Comparison of ENCODE assay signal across 1 cellular context in genomic region chr10:5692476-5693358, GRCh38.
TF ChIP-seq lines count a peak whose summit lies in the region.

No MANE protein-coding gene starts in this region.

TF ChIP-seq in K562, 482 proteins besides CTCF, POLR2A, EP300 and RAD21 (continued from another document):
- TF ChIP-seq CHD7 (IDR thresholded peaks at IDR 0.05; ENCODE audit: low read depth, low read length) (no peak), MYC (IDR thresholded peaks at IDR 0.05; ENCODE audit: low read depth, low read length) (peak; percentile 91), MYC (CRISPR knock-in tag; IDR thresholded peaks at IDR 0.05; ENCODE audit: borderline replicate concordance, low read depth) (peak; percentile 23; the same call in 1 of the 2 replicates), REST (CRISPR knock-in tag; IDR thresholded peaks at IDR 0.05; ENCODE audit: low read depth) (no peak), HNRNPLL (IDR thresholded peaks at IDR 0.05; ENCODE audit: low read depth, low read length, poor library complexity, severe bottlenecking) (peak; percentile 87), GABPB1 (CRISPR knock-in tag; IDR thresholded peaks at IDR 0.05) (peak; percentile 60; the same call in 1 of the 2 replicates), STAT5A (IDR thresholded peaks at IDR 0.05; ENCODE audit: borderline replicate concordance, low read length) (no peak), RBM15 (IDR thresholded peaks at IDR 0.05; ENCODE audit: insufficient read depth, low read length) (no peak), MNT (conservative IDR thresholded peaks at IDR 0.05) (peak; percentile 80 to 90), ZNF174 (CRISPR knock-in tag; IDR thresholded peaks at IDR 0.05) (no peak), CBX1 (IDR thresholded peaks at IDR 0.05; ENCODE audit: low read depth) (peak; percentile 70), MBD2 (IDR thresholded peaks at IDR 0.05; ENCODE audit: borderline replicate concordance, low read depth) (peak; percentile 50; the same call in 1 of the 2 replicates), ZNF431 (CRISPR knock-in tag; IDR thresholded peaks at IDR 0.05) (peak; percentile 44; the same call in 1 of the 2 replicates)
